Comparison of ENCODE assay signal across 36 cellular contexts in the genomic region with DNA sequence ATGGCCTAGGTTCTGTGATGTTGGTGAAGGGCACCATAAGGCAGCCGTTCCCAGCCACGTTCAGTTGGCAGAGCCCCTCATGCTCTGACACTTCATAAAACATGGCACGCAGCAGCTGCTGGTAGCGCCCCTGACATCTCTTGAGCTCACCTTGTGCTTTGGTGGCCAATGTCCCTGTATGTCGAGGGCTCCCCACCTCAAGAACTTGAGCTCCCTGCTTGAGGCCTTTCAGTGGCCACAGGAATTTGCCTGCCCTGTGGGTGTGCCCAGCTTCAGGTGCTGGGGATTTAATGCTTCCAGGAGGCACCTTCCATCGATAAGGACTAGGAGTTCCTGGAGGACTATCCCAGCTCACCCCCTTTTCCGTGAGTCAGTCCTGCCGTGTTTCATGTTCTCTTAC. TPM values are rescaled to one million over a fixed set of nuclear protein-coding genes. Genes with fewer than 3 reads are reported as not detected.
A peak's percentile ranks its signal among the peaks of the same experiment; 100 is the strongest.
DNase-seq lines count a peak whose midpoint lies in the region; ATAC-seq, FAIRE-seq and TF ChIP-seq lines count a peak whose summit lies in the region.
"Had no signal": no experiment of that assay in that cellular context is flagged by ENCODE, and none has a peak within 500 bp of the region (broad histone marks: within the 10 kb centered on the region; RNA-seq: fewer than 3 reads in every experiment).

No MANE protein-coding gene starts in this region.

- TF ChIP-seq CTCF in esophagus muscularis mucosa (IDR thresholded peaks at IDR 0.05), result no peak
- no peak for TF ChIP-seq CTCF in upper lobe of right lung (IDR thresholded peaks at IDR 0.05)

- H2BK120ac ChIP-seq in neuronal stem cell (ENCODE audit: low read depth, low read length), result no peak overlapping the region

- WGBS in esophagus muscularis mucosa, result 88% methylated on average over 6 of the region's 8 CpGs
- WGBS in neuronal stem cell (ENCODE audit: extremely low coverage in 2 of 2, insufficient read length in 2 of 2, insufficient replicate concordance in 1 of 2), 2 donors, result no CpG with 5 or more reads among the region's 8 CpGs

- no peak overlapping the region for H2AFZ ChIP-seq in neuronal stem cell (ENCODE audit: low read length)

- no peak overlapping the region for H3K14ac ChIP-seq in neuronal stem cell (ENCODE audit: low read length)

- H2BK15ac ChIP-seq in neuronal stem cell (ENCODE audit: low read length), result no peak overlapping the region

- H2BK5ac ChIP-seq in neuronal stem cell (ENCODE audit: low read length), result no peak overlapping the region

- DNase-seq in esophagus muscularis mucosa (ENCODE audit: extremely low spot score) (peak; percentile 80), neuronal stem cell (ENCODE audit: low spot score) (no peak), upper lobe of right lung (no peak), urothelium cell line (ENCODE audit: low spot score) (no peak), NCI-H2171 treated with DMSO at 0.1 percent for 48 hours (lab: John Stamatoyannopoulos, UW) (no peak), SJCRH30 (no peak), NCI-H146 (lab: John Stamatoyannopoulos, UW) (no peak)
- DNase-seq: 8988T; ACHN; AML-193; BE2C; C1 segment of cervical spinal cord; Caco-2; Calu3; CD4-positive, alpha-beta memory T cell; CD4-positive, alpha-beta T cell; CD4-positive, CD25-positive, alpha-beta regulatory T cell; CD8-positive, alpha-beta memory T cell; CD8-positive, alpha-beta T cell; COR-L47; DMS 273 treated with DMSO at 0.1 percent for 48 hours; DMS153; DMS53; DMS79; DMS79 treated with DMSO at 0.1 percent for 48 hours; DND-41; EL had no signal

- H4K91ac ChIP-seq in neuronal stem cell (ENCODE audit: low read depth, low read length, poor library complexity), result no peak overlapping the region

- H3K4ac ChIP-seq in neuronal stem cell (ENCODE audit: low read length), result peak overlapping the region; percentile 76

- H2BK12ac ChIP-seq in neuronal stem cell (ENCODE audit: low read length), result peak overlapping the region; percentile 63

- H3K36me3 ChIP-seq in esophagus muscularis mucosa (no peaks in the 10 kb centered on the region), neuronal stem cell (replicated peaks in 1 of 2; ENCODE audit: control insufficient read depth in 2 of 2, insufficient read depth in 2 of 2, low read length in 2 of 2) (peaks cover 0 to 2% of the 10 kb centered on the region in 2 donors), upper lobe of right lung (no peaks in the 10 kb centered on the region), SJCRH30 (no peaks in the 10 kb centered on the region)
- H3K36me3 ChIP-seq: BE2C; BLaER1; BLaER1 treated with 17β-estradiol and CSF1 and Interleukin-3, amounts not matched to agents 10 nM and 100 nM had no signal

- no peak overlapping the region for H3K4me3 ChIP-seq in esophagus muscularis mucosa
- no peak overlapping the region for H3K4me3 ChIP-seq in neuronal stem cell (ENCODE audit: low read length in 2 of 2)
- H3K4me3 ChIP-seq in upper lobe of right lung, result no peak overlapping the region
- no peak overlapping the region for H3K4me3 ChIP-seq in SJCRH30
- H3K4me3 ChIP-seq: A549; BLaER1; BLaER1 treated with 17β-estradiol and CSF1 and Interleukin-3, amounts not matched to agents 10 nM and 100 nM had no signal

- ATAC-seq in upper lobe of right lung, result peak; percentile 14
- ATAC-seq in HG03045 (IDR thresholded peaks at IDR 0.05; ENCODE audit: unreplicated experiment), result no peak
- ATAC-seq: A549; CD8-positive, alpha-beta T cell had no signal

- no peak for TF ChIP-seq EP300 in esophagus muscularis mucosa (IDR thresholded peaks at IDR 0.05)

- H3K4me2 ChIP-seq in neuronal stem cell (ENCODE audit: insufficient read depth, low read length, poor library complexity, severe bottlenecking), result no peak overlapping the region
- H3K4me2 ChIP-seq: A549; BLaER1; BLaER1 treated with 17β-estradiol and CSF1 and Interleukin-3, amounts not matched to agents 10 nM and 100 nM had no signal

- H3K9me3 ChIP-seq in esophagus muscularis mucosa (no peaks in the 10 kb centered on the region), neuronal stem cell (replicated peaks in 1 of 2; ENCODE audit: control insufficient read depth in 2 of 2, insufficient read depth in 1 of 2, low read depth in 1 of 2, low read length in 2 of 2) (no peaks in the 10 kb centered on the region), upper lobe of right lung (no peaks in the 10 kb centered on the region), SJCRH30 (replicated peaks) (no peaks in the 10 kb centered on the region)
- H3K9me3 ChIP-seq: BE2C, BLaER1, Caco-2 had no signal

- peaks cover 0 to 8% (median 0%) of the 10 kb centered on the region in 4 donors for H3K4me1 ChIP-seq in esophagus muscularis mucosa
- H3K4me1 ChIP-seq in neuronal stem cell (ENCODE audit: control insufficient read depth in 2 of 2, insufficient read depth in 1 of 2, low read depth in 1 of 2, low read length in 2 of 2), result peaks cover 2 to 3% of the 10 kb centered on the region in 2 donors
- H3K4me1 ChIP-seq in upper lobe of right lung, result no peaks in the 10 kb centered on the region
- 0 out of 2 replicates have a peak, but pooled peaks cover 2% of the 10 kb centered on the region for H3K4me1 ChIP-seq in SJCRH30
- H3K4me1 ChIP-seq: A549, BE2C, BLaER1, Caco-2 had no signal

- peak; percentile 5 for FAIRE-seq in urothelium cell line (lab: Jason Lieb, UNC)
- FAIRE-seq: A204.1, A549, D721Med had no signal

- H3K27ac ChIP-seq in esophagus muscularis mucosa (replicated peaks in 1 of 4) (no peak overlapping the region), neuronal stem cell (replicated peaks; ENCODE audit: low read length) (no peak overlapping the region), upper lobe of right lung (no peak overlapping the region), SJCRH30 (no peak overlapping the region)
- H3K27ac ChIP-seq: 22Rv1; A549; BLaER1; BLaER1 treated with 17β-estradiol and CSF1 and Interleukin-3, amounts not matched to agents 10 nM and 100 nM; C4-2B had no signal

- H3K27me3 ChIP-seq in esophagus muscularis mucosa, result peaks cover 0 to 14% (median 0%) of the 10 kb centered on the region in 4 donors
- no peaks in the 10 kb centered on the region for H3K27me3 ChIP-seq in neuronal stem cell (ENCODE audit: control insufficient read depth in 3 of 3, insufficient read depth in 3 of 3, low read depth in 1 of 3, low read length in 3 of 3)
- no peaks in the 10 kb centered on the region for H3K27me3 ChIP-seq in upper lobe of right lung
- no peaks in the 10 kb centered on the region for H3K27me3 ChIP-seq in SJCRH30
- H3K27me3 ChIP-seq: BLaER1; BLaER1 treated with 17β-estradiol and CSF1 and Interleukin-3, amounts not matched to agents 10 nM and 100 nM had no signal

- no peak overlapping the region for H3K18ac ChIP-seq in neuronal stem cell (ENCODE audit: low read length)

- intact Hi-C loops in esophagus muscularis mucosa (cut with DNase I) (no loop called here), upper lobe of right lung (cut with DNase I) (no loop called here)

- peak overlapping the region; percentile 12 for H3K9ac ChIP-seq in neuronal stem cell (ENCODE audit: low read depth, low read length, poor library complexity)
- H3K9ac ChIP-seq: BLaER1; BLaER1 treated with 17β-estradiol and CSF1 and Interleukin-3, amounts not matched to agents 10 nM and 100 nM had no signal

- no peak overlapping the region for H3K23ac ChIP-seq in neuronal stem cell (ENCODE audit: low read depth, low read length, poor library complexity)

- TF ChIP-seq POLR2A in esophagus muscularis mucosa (IDR thresholded peaks at IDR 0.05; ENCODE audit: low read depth), result no peak

- no peak overlapping the region for H4K8ac ChIP-seq in neuronal stem cell (ENCODE audit: low read depth, low read length)

- no peaks in the 10 kb centered on the region for H3K79me1 ChIP-seq in neuronal stem cell (ENCODE audit: low read depth, low read length)

- H2AK5ac ChIP-seq in neuronal stem cell (ENCODE audit: low read depth, low read length), result no peak overlapping the region

RNA-seq across cellular contexts. Expression of a gene that starts 9.5 kb away (rescaled TPM):
- total RNA-seq in esophagus muscularis mucosa (10 to 100 TPM; 54.8 to 77.7 (median 57.4) TPM), upper lobe of right lung (32.3 TPM)
- 25.9 TPM for polyA plus RNA-seq in neuronal stem cell (2013, experiment 1 of 2)
- polyA plus RNA-seq in neuronal stem cell (2013, experiment 2 of 2), result 26.0 TPM
- 12.0 and 14.8 TPM in 2 replicates for total RNA-seq in SJCRH30 (2014; rRNA removed; shearing (Covaris generic))
- total RNA-seq: A172 had no signal

RNA-seq across cellular contexts. Expression of a gene that starts 52.0 kb away (rescaled TPM):
- 1 to 10 TPM; 1.9 to 2.8 (median 2.2) TPM for total RNA-seq in esophagus muscularis mucosa
- 2.0 TPM for polyA plus RNA-seq in neuronal stem cell (2013, experiment 1 of 2)
- 2.4 TPM for polyA plus RNA-seq in neuronal stem cell (2013, experiment 2 of 2)
- 3.4 TPM for total RNA-seq in upper lobe of right lung
- total RNA-seq in SJCRH30 (2014; rRNA removed; shearing (Covaris generic)), result 2.2 and 2.9 TPM in 2 replicates
